Comparison of ENCODE assay signal across 9 cellular contexts in the genomic region with DNA sequence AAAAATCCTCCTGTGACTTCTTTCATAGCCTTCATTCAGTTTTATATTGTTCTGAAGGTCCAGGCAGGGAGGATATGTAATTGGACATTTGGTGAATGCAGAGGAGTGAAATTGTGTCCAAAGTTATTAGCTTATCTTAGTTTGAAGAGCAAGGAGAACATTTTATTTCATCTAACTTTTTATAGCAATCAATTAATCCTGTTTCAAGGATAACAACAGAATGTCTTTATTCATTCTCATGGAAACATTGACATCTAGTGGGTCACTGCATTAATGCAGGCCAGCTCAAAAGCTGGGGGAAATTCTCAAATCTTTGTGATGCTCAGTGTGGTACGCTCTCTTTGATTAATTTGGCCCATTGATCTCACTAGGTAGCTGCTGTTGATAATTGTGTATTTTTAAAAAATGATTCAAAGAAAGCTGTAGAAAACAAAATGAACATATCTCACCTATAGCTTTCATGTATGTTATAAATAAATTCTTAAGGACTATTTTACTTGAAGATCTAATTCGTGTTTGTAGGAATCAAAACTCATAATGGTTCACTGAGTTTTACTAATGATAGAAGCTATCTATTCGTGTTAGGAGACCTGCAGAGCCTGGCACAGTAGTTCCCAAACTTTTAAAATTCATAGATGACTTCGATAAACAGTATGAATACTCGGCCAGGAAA.
DNase-seq lines count a peak whose midpoint lies in the region; ATAC-seq, FAIRE-seq and TF ChIP-seq lines count a peak whose summit lies in the region.
"Had no signal": no experiment of that assay in that cellular context is flagged by ENCODE, and none has a peak within 500 bp of the region (broad histone marks: within the 10 kb centered on the region; RNA-seq: fewer than 3 reads in every experiment).

No MANE protein-coding gene starts in this region.

- POLR2A ChIA-PET in K562 (lab: Yijun Ruan, JAX) = interaction anchor here (0.5 to 1.3 kb wide), 2 partner anchors 8 to 1761 kb away, joined by 3 to 4 read pairs; no protein-coding TSS in a partner anchor

- H3K27ac Mint-ChIP-seq in activated T-cell treated with anti-CD3 and anti-CD28 coated beads, Interleukin-2, amount 50 U/mL, for 72 hours = no peak overlapping the region
- H3K27ac Mint-ChIP-seq in immature natural killer cell = no peak overlapping the region
- H3K27ac Mint-ChIP-seq: stimulated activated naive CD8-positive, alpha-beta T cell treated with anti-CD3 and anti-CD28 coated beads, Interleukin-15, Interleukin-2, amounts not matched to agents 100 ng/mL and 50 ng/mL, for 24 hours had no signal

- H3K4me3 ChIP-seq in HFF-Myc (replicated peaks; ENCODE audit: low read depth, low read length) = no peak overlapping the region
- H3K4me3 ChIP-seq in K562 = no peak overlapping the region
- H3K4me3 ChIP-seq in subcutaneous abdominal adipose tissue (ENCODE audit: low read depth in 1 of 5, low read length in 5 of 5) = no peak overlapping the region

- in situ Hi-C loops in K562 (cut with MboI) = no loop called here

- 14% methylated on average over 5 of the region's 5 CpGs for WGBS in K562 (ENCODE audit: insufficient coverage, low coverage, missing lambda C conversion rate)

- BruUV-seq in K562 (replicated peaks; lab: Mats Ljungman, UMichigan) = no TSS peak

- peak; percentile 70 for TF ChIP-seq CTCF in HFF-Myc (IDR thresholded peaks at IDR 0.05; ENCODE audit: low read depth, low read length, missing control alignments)
- peak; percentile 29 to 77 (median 72); a peak in 5 of 6 replicates for TF ChIP-seq CTCF in K562 (IDR thresholded peaks at IDR 0.05 in 2 of 3, conservative IDR thresholded peaks at IDR 0.05 in 1 of 3; ENCODE audit: insufficient read depth in 2 of 3, low read depth in 1 of 3, low read length in 3 of 3)

- no peaks in the 10 kb centered on the region for H3K36me3 Mint-ChIP-seq in activated T-cell treated with anti-CD3 and anti-CD28 coated beads, Interleukin-2, amount 50 U/mL, for 72 hours (ENCODE audit: insufficient read depth in 2 of 2)
- H3K36me3 Mint-ChIP-seq in immature natural killer cell = no peaks in the 10 kb centered on the region

- DNase-seq in activated T-cell treated with anti-CD3 and anti-CD28 coated beads, Interleukin-2, amount 50 U/mL, for 72 hours = peak; percentile 12 to 23
- DNase-seq in activated T-cell treated with anti-CD3 and anti-CD28 coated beads, Interleukin-2, amount 50 U/mL, for 1 hour = no peak
- DNase-seq in HFF-Myc (ENCODE audit: extremely low read depth, low read depth) (no peak), NCI-H2196 treated with DMSO at 0.1 percent for 48 hours (lab: John Stamatoyannopoulos, UW; ENCODE audit: unreplicated experiment) (peak; percentile 53), K562 (ENCODE audit: extremely low read depth in 1 of 4, low spot score in 3 of 4) (peak; percentile 16 to 48 (median 28)), immature natural killer cell (peak; percentile 13 to 25 (median 15))
- no peak for DNase-seq in activated CD8-positive, alpha-beta memory T cell treated with anti-CD3 and anti-CD28 coated beads, Interleukin-2, amount 50 U/mL, for 48 hours

- peak; percentile 65 for FAIRE-seq in K562 (lab: Jason Lieb, UNC)

- CTCF ChIA-PET in K562 (lab: Yijun Ruan, JAX; ENCODE audit: low intra/inter-chr PET ratio) = interaction anchor here (0.6 to 1.1 kb wide), 2 partner anchors 773 to 1871 kb away, joined by 4 read pairs; no protein-coding TSS in a partner anchor

- H3K4me1 Mint-ChIP-seq in activated T-cell treated with anti-CD3 and anti-CD28 coated beads, Interleukin-2, amount 50 U/mL, for 72 hours (ENCODE audit: low read depth) = no peaks in the 10 kb centered on the region
- H3K4me1 Mint-ChIP-seq in immature natural killer cell = no peaks in the 10 kb centered on the region

- ATAC-seq in activated T-cell treated with anti-CD3 and anti-CD28 coated beads, Interleukin-2, amount 50 U/mL, for 72 hours (replicated peaks in 1 of 2) = no peak
- ATAC-seq in K562 = peak; percentile 66; the same call in 2 of the 3 replicates

- H3K4me1 ChIP-seq in K562 (replicated peaks in 1 of 2; ENCODE audit: control insufficient read depth in 2 of 2, insufficient read depth in 2 of 2, low read length in 2 of 2) (no peaks in the 10 kb centered on the region; a peak in 1 of 5 replicates), subcutaneous abdominal adipose tissue (ENCODE audit: control insufficient read depth in 5 of 5, insufficient read depth in 5 of 5, low read length in 5 of 5) (peaks cover 0 to 21% (median 17%) of the 10 kb centered on the region in 5 donors)

- H3K27me3 Mint-ChIP-seq in activated T-cell treated with anti-CD3 and anti-CD28 coated beads, Interleukin-2, amount 50 U/mL, for 72 hours (ENCODE audit: low read depth) = peaks cover 23% of the 10 kb centered on the region
- peaks cover 0 to 3% (median 2%) of the 10 kb centered on the region in 3 donors for H3K27me3 Mint-ChIP-seq in immature natural killer cell (ENCODE audit: low read depth in 3 of 3)
- H3K27me3 Mint-ChIP-seq: stimulated activated naive CD8-positive, alpha-beta T cell treated with anti-CD3 and anti-CD28 coated beads, Interleukin-15, Interleukin-2, amounts not matched to agents 100 ng/mL and 50 ng/mL, for 24 hours had no signal

- no peaks in the 10 kb centered on the region for H3K27me3 ChIP-seq in K562 (ENCODE audit: control insufficient read depth in 2 of 2, insufficient read depth in 2 of 2, low read length in 2 of 2)
- H3K27me3 ChIP-seq in subcutaneous abdominal adipose tissue (ENCODE audit: control insufficient read depth in 5 of 5, insufficient read depth in 4 of 5, low read length in 5 of 5) = no peaks in the 10 kb centered on the region

- no peaks in the 10 kb centered on the region for H3K9me3 Mint-ChIP-seq in activated T-cell treated with anti-CD3 and anti-CD28 coated beads, Interleukin-2, amount 50 U/mL, for 72 hours
- no peaks in the 10 kb centered on the region for H3K9me3 Mint-ChIP-seq in immature natural killer cell
- H3K9me3 Mint-ChIP-seq: stimulated activated naive CD8-positive, alpha-beta T cell treated with anti-CD3 and anti-CD28 coated beads, Interleukin-15, Interleukin-2, amounts not matched to agents 100 ng/mL and 50 ng/mL, for 24 hours had no signal

- no peak overlapping the region for H2AFZ ChIP-seq in K562 (ENCODE audit: low read depth, low read length)

- no peaks in the 10 kb centered on the region for H3K9me1 ChIP-seq in K562 (ENCODE audit: control insufficient read depth, insufficient read depth, low read length)

- H3K9me3 ChIP-seq in K562 (replicated peaks; ENCODE audit: control insufficient read depth, insufficient read depth, low read depth, low read length) (no peaks in the 10 kb centered on the region), subcutaneous abdominal adipose tissue (ENCODE audit: control insufficient read depth in 5 of 5, low read length in 5 of 5) (no peaks in the 10 kb centered on the region)

- H3K4me3 Mint-ChIP-seq in activated T-cell treated with anti-CD3 and anti-CD28 coated beads, Interleukin-2, amount 50 U/mL, for 72 hours = no peak overlapping the region
- H3K4me3 Mint-ChIP-seq in immature natural killer cell = no peak overlapping the region
- H3K4me3 Mint-ChIP-seq: stimulated activated naive CD8-positive, alpha-beta T cell treated with anti-CD3 and anti-CD28 coated beads, Interleukin-15, Interleukin-2, amounts not matched to agents 100 ng/mL and 50 ng/mL, for 24 hours had no signal

- H4K20me1 ChIP-seq in K562 (replicated peaks; ENCODE audit: control insufficient read depth, insufficient read depth, low read length) = no peaks in the 10 kb centered on the region

- TF ChIP-seq RAD21 in K562 (CRISPR knock-in tag; conservative IDR thresholded peaks at IDR 0.05 in 1 of 2, IDR thresholded peaks at IDR 0.05 in 1 of 2) = peak; percentile 91

- H3K4me2 ChIP-seq in K562 (ENCODE audit: insufficient read depth, low read length) = no peak overlapping the region

- H3K9ac ChIP-seq in K562 (ENCODE audit: insufficient read depth in 1 of 2, low read depth in 2 of 2, low read length in 2 of 2) (no peak overlapping the region), subcutaneous abdominal adipose tissue (ENCODE audit: low read length in 5 of 5) (no peak overlapping the region)

- H3K36me3 ChIP-seq in K562 (ENCODE audit: control insufficient read depth, insufficient read depth, low read length) (no peaks in the 10 kb centered on the region), subcutaneous abdominal adipose tissue (ENCODE audit: control insufficient read depth in 5 of 5, insufficient read depth in 5 of 5, low read length in 5 of 5) (no peaks in the 10 kb centered on the region)

- no peak for TF ChIP-seq POLR2A in K562 (conservative IDR thresholded peaks at IDR 0.05)

- TF ChIP-seq EP300 in K562 (IDR thresholded peaks at IDR 0.05; ENCODE audit: low read length) = 0 out of 2 replicates have a peak, but pooled peaks have one; percentile 3

- H3K27ac ChIP-seq in K562 (ENCODE audit: extremely low read depth, low read depth, low read length) (no peak overlapping the region), subcutaneous abdominal adipose tissue (ENCODE audit: low read depth, low read length) (peak overlapping the region; percentile 0)

- intact Hi-C loops in K562 (cut with micrococcal nuclease) = loop anchor here (1.0 to 10.0 kb wide), 3 partner anchors 1321 to 1871 kb away; no protein-coding TSS in a partner anchor

- H3K79me2 ChIP-seq in K562 (ENCODE audit: control insufficient read depth, insufficient read depth, low read length) = no peaks in the 10 kb centered on the region

TF ChIP-seq in K562, 482 proteins besides CTCF, POLR2A, EP300 and RAD21 (continues in another document):
- no peak for TF ChIP-seq ZNF699 (CRISPR knock-in tag; IDR thresholded peaks at IDR 0.05; ENCODE audit: insufficient replicate concordance)
- no peak for TF ChIP-seq JUND (IDR thresholded peaks at IDR 0.05; ENCODE audit: borderline replicate concordance, low read depth, low read length)
- TF ChIP-seq JUND (tag; IDR thresholded peaks at IDR 0.05; ENCODE audit: borderline replicate concordance, low read depth, low read length) = no peak
- no peak for TF ChIP-seq BCOR (IDR thresholded peaks at IDR 0.05)
- no peak for TF ChIP-seq HMGN3 (IDR thresholded peaks at IDR 0.05; ENCODE audit: borderline replicate concordance, extremely low read depth, insufficient read length, low read depth, low read length)
- TF ChIP-seq, protein P1, sequence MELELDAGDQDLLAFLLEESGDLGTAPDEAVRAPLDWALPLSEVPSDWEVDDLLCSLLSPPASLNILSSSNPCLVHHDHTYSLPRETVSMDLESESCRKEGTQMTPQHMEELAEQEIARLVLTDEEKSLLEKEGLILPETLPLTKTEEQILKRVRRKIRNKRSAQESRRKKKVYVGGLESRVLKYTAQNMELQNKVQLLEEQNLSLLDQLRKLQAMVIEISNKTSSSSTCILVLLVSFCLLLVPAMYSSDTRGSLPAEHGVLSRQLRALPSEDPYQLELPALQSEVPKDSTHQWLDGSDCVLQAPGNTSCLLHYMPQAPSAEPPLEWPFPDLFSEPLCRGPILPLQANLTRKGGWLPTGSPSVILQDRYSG (tag; conservative IDR thresholded peaks at IDR 0.05; ENCODE audit: low read depth) = no peak
- peak; percentile 36; the same call in 1 of the 2 replicates for TF ChIP-seq ELF1 (tag; IDR thresholded peaks at IDR 0.05)
- TF ChIP-seq IRF2 (CRISPR knock-in tag; IDR thresholded peaks at IDR 0.05) = no peak

Comparison
In these comparisons a context has a peak if more than half of its experiments do, and no peak if none do; other contexts are left out.
1. DNase-seq: peak in activated T-cell treated with anti-CD3 and anti-CD28 coated beads, Interleukin-2, amount 50 U/mL, for 72 hours (2 of 2), NCI-H2196 treated with DMSO at 0.1 percent for 48 hours (single experiment), K562 (4 of 4) and immature natural killer cell (3 of 3); none in activated T-cell treated with anti-CD3 and anti-CD28 coated beads, Interleukin-2, amount 50 U/mL, for 1 hour (single experiment), HFF-Myc (single experiment) and activated CD8-positive, alpha-beta memory T cell treated with anti-CD3 and anti-CD28 coated beads, Interleukin-2, amount 50 U/mL, for 48 hours (single experiment).